8 cellular contexts compared by ENCODE assay signal in genomic region chr1:154419620-154420020, GRCh38. TPM values are rescaled to one million over a fixed set of nuclear protein-coding genes. Genes with fewer than 3 reads are reported as not detected.
A peak's percentile ranks its signal among the peaks of the same experiment; 100 is the strongest.
DNase-seq lines count a peak whose midpoint lies in the region; ATAC-seq, FAIRE-seq and TF ChIP-seq lines count a peak whose summit lies in the region.

No MANE protein-coding gene starts in this region.

- ATAC-seq in activated naive CD4-positive, alpha-beta T cell treated with anti-CD3 and anti-CD28 coated beads, Interleukin-2, amount 50 U/mL, for 72 hours = peak; percentile 10 to 15

- 1% methylated on average over 8 of the region's 8 CpGs for WGBS in prostate gland

- peaks cover 58% of the 10 kb centered on the region for H3K4me1 ChIP-seq in prostate gland (replicated peaks)

- H3K27ac ChIP-seq in prostate gland = peak overlapping the region; percentile 91 to 96

- TF ChIP-seq CTCF in LNCaP clone FGC (IDR thresholded peaks at IDR 0.05; ENCODE audit: control insufficient read depth, extremely low read depth, insufficient read depth) (no peak), prostate gland (IDR thresholded peaks at IDR 0.05) (no peak)

- TF ChIP-seq POLR2A in prostate gland (IDR thresholded peaks at IDR 0.05) = peak; percentile 33

- no peak for FAIRE-seq in urothelium cell line (lab: Jason Lieb, UNC)
- FAIRE-seq in RCC 7860 (lab: Jason Lieb, UNC) = no peak

- no peaks in the 10 kb centered on the region for H3K9me3 Mint-ChIP-seq in activated naive CD4-positive, alpha-beta T cell treated with anti-CD3 and anti-CD28 coated beads, Interleukin-2, amount 50 U/mL, for 72 hours

- DNase-seq in AG08395 (ENCODE audit: low spot score) (peak; percentile 85), LNCaP clone FGC (ENCODE audit: low read depth) (peak; percentile 93), glomerular visceral epithelial cell (ENCODE audit: extremely low spot score) (peak; percentile 60), prostate gland (ENCODE audit: low spot score) (peak; percentile 98), RPMI8226 (no peak), urothelium cell line (ENCODE audit: low spot score) (no peak), RCC 7860 (ENCODE audit: low spot score) (no peak)
- DNase-seq in activated naive CD4-positive, alpha-beta T cell treated with anti-CD3 and anti-CD28 coated beads, Interleukin-2, amount 50 U/mL, for 72 hours (ENCODE audit: low spot score in 2 of 2) = no peak

- H3K36me3 Mint-ChIP-seq in activated naive CD4-positive, alpha-beta T cell treated with anti-CD3 and anti-CD28 coated beads, Interleukin-2, amount 50 U/mL, for 72 hours = no peaks in the 10 kb centered on the region

- H3K27ac Mint-ChIP-seq in activated naive CD4-positive, alpha-beta T cell treated with anti-CD3 and anti-CD28 coated beads, Interleukin-2, amount 50 U/mL, for 72 hours = peak overlapping the region; percentile 86 to 96

- H3K9me3 ChIP-seq in prostate gland = no peaks in the 10 kb centered on the region

- H3K27me3 ChIP-seq in prostate gland (replicated peaks; ENCODE audit: insufficient read depth) = no peaks in the 10 kb centered on the region

- H3K4me3 ChIP-seq in LNCaP clone FGC (ENCODE audit: low read depth, low read length) (no peak overlapping the region), prostate gland (no peak overlapping the region)

- H3K36me3 ChIP-seq in prostate gland = no peaks in the 10 kb centered on the region

- intact Hi-C loops in prostate gland (cut with DNase I) = loop anchor here (10.0 kb wide), 1 partner anchor 205 kb away; no protein-coding TSS in a partner anchor

RNA-seq across cellular contexts. Expression of gene IL6R, which starts 14.5 kb away (rescaled TPM):
- total RNA-seq in activated naive CD4-positive, alpha-beta T cell treated with anti-CD3 and anti-CD28 coated beads, Interleukin-2, amount 50 U/mL, for 72 hours = 1 to 10 TPM; 6.7 to 8.5 TPM
- 10 to 100 TPM; 70.1 to 80.7 TPM for total RNA-seq in prostate gland

Comparison
In these comparisons a context has a peak if more than half of its experiments do, and no peak if none do; other contexts are left out.
1. DNase-seq: peak in AG08395 (single experiment), LNCaP clone FGC (single experiment), glomerular visceral epithelial cell (single experiment) and prostate gland (single experiment); none in activated naive CD4-positive, alpha-beta T cell treated with anti-CD3 and anti-CD28 coated beads, Interleukin-2, amount 50 U/mL, for 72 hours (0 of 2), RPMI8226 (single experiment), urothelium cell line (single experiment) and RCC 7860 (single experiment).
2. RNA of gene IL6R, which starts 14.5 kb away (total RNA-seq): 70.1 to 80.7 TPM in prostate gland; 6.7 to 8.5 TPM in activated naive CD4-positive, alpha-beta T cell treated with anti-CD3 and anti-CD28 coated beads, Interleukin-2, amount 50 U/mL, for 72 hours; every median in the first group is over 4 times any median in the second.